In the genomic region with DNA sequence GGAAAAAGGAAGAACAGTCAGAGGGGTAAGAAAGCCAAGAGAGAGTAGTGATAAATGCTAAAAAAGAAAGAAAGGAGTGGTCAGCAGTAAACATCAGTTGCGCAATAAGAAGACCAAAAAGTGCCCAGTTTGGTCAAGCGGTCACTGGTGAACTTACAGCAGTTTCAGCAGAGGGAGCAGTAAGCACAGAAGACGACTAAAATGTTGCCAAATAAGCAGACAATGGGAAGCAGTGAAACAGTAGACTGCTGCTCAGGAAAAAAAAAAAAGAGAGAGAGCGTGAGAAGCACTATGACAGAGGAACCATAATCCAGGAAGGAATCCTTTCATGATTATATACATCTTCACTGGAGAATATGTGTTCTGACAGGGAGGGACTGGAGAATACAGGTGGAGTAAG, we compare ENCODE assay signal across 11 cellular contexts. TPM values are rescaled to one million over a fixed set of nuclear protein-coding genes. Genes with fewer than 3 reads are reported as not detected.
A peak's percentile ranks its signal among the peaks of the same experiment; 100 is the strongest.
DNase-seq lines count a peak whose midpoint lies in the region; ATAC-seq, FAIRE-seq and TF ChIP-seq lines count a peak whose summit lies in the region.
"Had no signal": no experiment of that assay in that cellular context is flagged by ENCODE, and none has a peak within 500 bp of the region (broad histone marks: within the 10 kb centered on the region; RNA-seq: fewer than 3 reads in every experiment).

No MANE protein-coding gene starts in this region.

- DNase-seq in EL (peak; percentile 6), breast epithelium (ENCODE audit: low spot score in 2 of 2) (no peak), left cardiac atrium (no peak), renal cortical epithelial cell (ENCODE audit: low read depth) (peak; percentile 74), NCI-H1092 (lab: John Stamatoyannopoulos, UW) (no peak), SW 1271 (lab: John Stamatoyannopoulos, UW) (no peak), H54 (ENCODE audit: insufficient read length, low spot score) (no peak), CD1c-positive myeloid dendritic cell (ENCODE audit: extremely low spot score) (no peak)
- DNase-seq: activated T-cell treated with anti-CD3 and anti-CD28 coated beads, Interleukin-2, amount 50 U/mL, for 72 hours; NCI-H446 treated with DMSO at 0.1 percent for 48 hours had no signal

- H3K36me3 ChIP-seq in breast epithelium: no peaks in the 10 kb centered on the region

- H3K9me3 ChIP-seq in breast epithelium: no peaks in the 10 kb centered on the region
- H3K9me3 ChIP-seq: vagina had no signal

- ATAC-seq in left cardiac atrium: peak; percentile 58 to 62
- ATAC-seq: activated T-cell treated with anti-CD3 and anti-CD28 coated beads, Interleukin-2, amount 50 U/mL, for 72 hours had no signal

- H3K27ac ChIP-seq in breast epithelium: peak overlapping the region; percentile 65 to 75
- H3K27ac ChIP-seq: vagina had no signal

- intact Hi-C loops in breast epithelium (cut with DNase I; ENCODE audit: low total_unique reads): no loop called here
- intact Hi-C loops in left cardiac atrium (cut with DNase I): loop anchor here (2.0 to 10.0 kb wide), 2 partner anchors 217 to 223 kb away; no protein-coding TSS in a partner anchor

- TF ChIP-seq CTCF in breast epithelium (IDR thresholded peaks at IDR 0.05): no peak

- H3K4me3 ChIP-seq in breast epithelium: peak overlapping the region in 1 of 3 donors; percentile 6
- H3K4me3 ChIP-seq: vagina had no signal

- no peak for TF ChIP-seq POLR2A in breast epithelium (IDR thresholded peaks at IDR 0.05)
- no peak for TF ChIP-seq POLR2A in H54 (IDR thresholded peaks at IDR 0.05; ENCODE audit: low read depth, low read length)

- no peak for FAIRE-seq in H54 (lab: Jason Lieb, UNC)

- no peaks in the 10 kb centered on the region for H3K4me1 ChIP-seq in breast epithelium

- no peaks in the 10 kb centered on the region for H3K27me3 ChIP-seq in breast epithelium
- H3K27me3 ChIP-seq: vagina had no signal

RNA-seq across cellular contexts. Expression of a gene that starts 45.8 kb away (rescaled TPM):
- total RNA-seq in breast epithelium (10 to 100 TPM; 41.8 to 57.5 (median 53.7) TPM), left cardiac atrium (10 to 100 TPM; 57.2 to 71.6 TPM), renal cortical epithelial cell (202 and 254 TPM in 2 replicates)

Comparison
In these comparisons a context has a peak if more than half of its experiments do, and no peak if none do; other contexts are left out.
1. DNase-seq: peak in EL (single experiment) and renal cortical epithelial cell (single experiment); none in breast epithelium (0 of 2), left cardiac atrium (single experiment), NCI-H1092 (single experiment), SW 1271 (0 of 2), H54 (single experiment) and CD1c-positive myeloid dendritic cell (single experiment).